11 cellular contexts compared by ENCODE assay signal in the genomic region with DNA sequence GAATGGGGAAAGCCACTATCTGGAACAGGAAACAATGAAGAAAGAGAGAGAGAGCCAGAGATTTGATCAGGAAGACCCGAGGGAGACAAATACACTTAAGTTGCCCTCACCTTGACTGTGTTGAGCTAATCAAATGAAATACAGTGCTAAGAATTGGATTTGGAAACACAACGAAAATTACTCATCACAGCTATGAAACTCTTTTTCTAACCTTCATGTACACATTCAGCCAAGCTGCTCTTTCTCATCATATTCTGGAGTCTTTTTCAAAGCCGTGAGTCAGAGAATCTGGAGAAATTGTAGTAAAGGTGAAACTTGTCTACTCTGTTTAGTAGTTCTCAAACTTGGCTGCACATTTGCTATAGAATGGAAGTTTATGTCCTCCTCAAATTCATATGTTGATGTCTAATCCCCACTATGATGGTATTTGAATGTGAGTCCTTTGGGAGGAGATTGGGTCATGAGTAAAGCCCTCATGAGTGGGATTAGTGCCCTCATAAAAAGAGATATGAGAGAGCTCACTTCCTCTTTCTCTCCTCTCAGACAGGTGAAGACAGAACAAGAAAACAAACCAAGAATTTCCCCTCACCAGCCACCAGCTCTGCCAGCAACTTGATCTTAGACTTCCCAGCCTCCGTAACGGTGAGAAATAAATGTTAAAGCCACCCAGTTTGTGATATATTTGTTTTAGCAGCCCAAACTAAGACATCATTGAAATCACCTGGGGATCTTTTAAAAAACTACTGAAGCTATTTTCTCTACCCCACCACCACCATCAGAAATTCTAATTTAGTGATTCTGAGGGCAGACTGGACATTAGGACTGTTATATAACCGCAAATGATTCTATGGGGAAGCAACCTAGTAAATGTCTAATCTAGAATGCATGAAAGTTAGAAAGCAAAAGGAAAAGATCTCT.
A peak's percentile ranks its signal among the peaks of the same experiment; 100 is the strongest.
DNase-seq lines count a peak whose midpoint lies in the region; ATAC-seq and TF ChIP-seq lines count a peak whose summit lies in the region.
"Had no signal": no experiment of that assay in that cellular context is flagged by ENCODE, and none has a peak within 500 bp of the region (broad histone marks: within the 10 kb centered on the region; RNA-seq: fewer than 3 reads in every experiment).

No MANE protein-coding gene starts in this region.

- POLR2A ChIA-PET in activated B cell treated with CpG ODN at 0.5 μM for 24 hours (lab: Charles Lee): interaction anchor here (0.6 kb wide), 1 partner anchor 1521 kb away, joined by 3 read pairs; no protein-coding TSS in a partner anchor

- H3K27me3 Mint-ChIP-seq in activated B cell treated with CpG ODN at 0.5 μM for 24 hours: no peaks in the 10 kb centered on the region

- peak; percentile 94 for ATAC-seq in GM18873 (IDR thresholded peaks at IDR 0.05; ENCODE audit: low FRiP score, unreplicated experiment)
- ATAC-seq in GM21723 (IDR thresholded peaks at IDR 0.05; ENCODE audit: unreplicated experiment): peak; percentile 96
- peak; percentile 96 for ATAC-seq in HG03196 (IDR thresholded peaks at IDR 0.05; ENCODE audit: unreplicated experiment)
- ATAC-seq in activated B cell treated with CpG ODN at 0.5 μM for 24 hours (ENCODE audit: low read depth): peak; percentile 81
- ATAC-seq: gastroesophageal sphincter had no signal

- H3K4me3 Mint-ChIP-seq in activated B cell treated with CpG ODN at 0.5 μM for 24 hours: no peak overlapping the region

- CTCF ChIA-PET in activated B cell treated with CpG ODN at 0.5 μM for 24 hours (lab: Charles Lee): no interaction called here

- peak overlapping the region; percentile 26 for H3K27ac Mint-ChIP-seq in activated B cell treated with CpG ODN at 0.5 μM for 24 hours

- DNase-seq in activated B cell treated with CpG ODN at 0.5 μM for 24 hours (no peak), AG08395 (ENCODE audit: low spot score) (no peak), occipital lobe (lab: John Stamatoyannopoulos, UW) (no peak), NCI-H128 (lab: John Stamatoyannopoulos, UW; ENCODE audit: unreplicated experiment) (no peak), retina (no peak)
- DNase-seq: cerebellar nuclear complex; NK-92 treated with Interleukin-12 subunit alpha and Interleukin-12 subunit beta, amount 100 ng/mL, for 24 hours had no signal

- H3K9me3 Mint-ChIP-seq in activated B cell treated with CpG ODN at 0.5 μM for 24 hours: peaks cover 18% of the 10 kb centered on the region

- intact Hi-C loops in activated B cell treated with CpG ODN at 0.5 μM for 24 hours (cut with micrococcal nuclease): no loop called here

- no peaks in the 10 kb centered on the region for H3K36me3 Mint-ChIP-seq in activated B cell treated with CpG ODN at 0.5 μM for 24 hours (ENCODE audit: low read depth)

- no peak for TF ChIP-seq CTCF in activated B cell treated with CpG ODN at 0.5 μM for 24 hours (IDR thresholded peaks at IDR 0.05)

- peaks cover 13% of the 10 kb centered on the region for H3K4me1 Mint-ChIP-seq in activated B cell treated with CpG ODN at 0.5 μM for 24 hours
